Comparison of ENCODE assay signal across 8 cellular contexts in the genomic region with DNA sequence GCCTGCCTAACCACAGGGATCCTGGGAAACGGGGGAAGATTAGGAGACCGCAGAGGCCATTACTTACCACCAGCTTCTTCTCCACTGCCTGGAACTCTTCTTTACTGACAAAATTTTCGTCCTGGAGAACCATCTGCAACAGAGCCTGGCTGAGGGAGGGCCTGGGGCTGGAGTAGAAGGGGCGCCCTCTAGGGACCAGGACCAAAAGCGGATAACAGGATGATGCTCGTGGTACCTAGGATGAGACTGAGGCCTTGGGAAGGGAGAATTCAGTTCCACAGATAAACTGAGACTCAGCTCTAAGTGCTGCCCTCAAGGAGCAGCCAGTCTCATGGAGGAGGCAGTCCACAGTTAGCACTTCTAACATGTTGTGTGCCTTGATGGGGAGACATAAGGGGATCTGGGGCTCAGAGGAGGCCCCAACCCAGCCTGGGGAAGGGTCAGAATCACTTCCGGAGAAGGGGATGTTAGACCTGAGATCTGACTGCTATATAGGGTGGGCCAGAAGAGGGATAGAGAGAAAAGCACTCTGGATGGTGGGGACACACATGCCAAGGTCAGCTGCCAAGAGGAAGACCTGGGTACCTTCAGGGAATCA. TPM values are rescaled to one million over a fixed set of nuclear protein-coding genes. Genes with fewer than 3 reads are reported as not detected.
A peak's percentile ranks its signal among the peaks of the same experiment; 100 is the strongest.
DNase-seq lines count a peak whose midpoint lies in the region; ATAC-seq, FAIRE-seq and TF ChIP-seq lines count a peak whose summit lies in the region.

No MANE protein-coding gene starts in this region.

- WGBS in A549 (ENCODE audit: missing lambda C conversion rate) = 55% methylated on average over 7 of the region's 7 CpGs

- H3K27me3 ChIP-seq in GM06990 (replicated peaks; ENCODE audit: control insufficient read depth, insufficient read depth, low read length) (no peaks in the 10 kb centered on the region), RWPE2 (ENCODE audit: insufficient read depth, poor library complexity, severe bottlenecking) (no peaks in the 10 kb centered on the region), skeletal muscle tissue (ENCODE audit: control insufficient read depth in 3 of 3, insufficient read depth in 3 of 3, low read length in 3 of 3) (no peaks in the 10 kb centered on the region)

- TF ChIP-seq EP300 in A549 (IDR thresholded peaks at IDR 0.05) = no peak

- CTCF ChIA-PET in A549 (lab: Yijun Ruan, JAX) = interaction anchor here (0.9 to 6.1 kb wide), 7 partner anchors 9 to 114 kb away, joined by 3 to 48 read pairs (median 5); a partner anchor contains a TSS

- in situ Hi-C loops in G401 (cut with HindIII; ENCODE audit: low sequenced_read_pairs) = no loop called here

- peak; percentile 63 to 72 for DNase-seq in A549 (ENCODE audit: low read depth in 1 of 2, low spot score in 1 of 2)
- DNase-seq in GM06990 (ENCODE audit: extremely low read depth, insufficient read length) = no peak
- no peak for DNase-seq in RWPE2 (ENCODE audit: low spot score)
- peak; percentile 49 to 61 for DNase-seq in erythroblast (lab: John Stamatoyannopoulos, UW)
- no peak for DNase-seq in GDM1 (lab: John Stamatoyannopoulos, UW)
- no peak for DNase-seq in G401 (ENCODE audit: low spot score)
- DNase-seq in AG08395 (ENCODE audit: low spot score) = no peak

- H3K9me3 ChIP-seq in A549 (no peaks in the 10 kb centered on the region), RWPE2 (ENCODE audit: severe bottlenecking) (no peaks in the 10 kb centered on the region), skeletal muscle tissue (ENCODE audit: control insufficient read depth in 3 of 3, low read length in 3 of 3) (no peaks in the 10 kb centered on the region)

- H3K4me3 ChIP-seq in A549 = no peak overlapping the region
- H3K4me3 ChIP-seq in GM06990 (replicated peaks; ENCODE audit: low read depth, low read length) = no peak overlapping the region; the same call in 1 of the 2 replicates
- no peak overlapping the region for H3K4me3 ChIP-seq in RWPE2 (ENCODE audit: severe bottlenecking)
- peak overlapping the region in 2 of 3 donors; percentile 84 to 97 for H3K4me3 ChIP-seq in skeletal muscle tissue (ENCODE audit: low read length in 3 of 3)

- peak overlapping the region in 1 of 3 donors; percentile 79 for H3K9ac ChIP-seq in skeletal muscle tissue (ENCODE audit: low read depth in 1 of 3, low read length in 3 of 3)

- no peak for FAIRE-seq in A549 (lab: Jason Lieb, UNC)

- H3K36me3 ChIP-seq in GM06990 (ENCODE audit: control insufficient read depth, insufficient read depth, low read length) = peaks cover 1% of the 10 kb centered on the region; the same call in 1 of the 2 replicates
- H3K36me3 ChIP-seq in RWPE2 (ENCODE audit: low read depth) = no peaks in the 10 kb centered on the region
- peaks cover 4 to 8% (median 7%) of the 10 kb centered on the region in 3 donors for H3K36me3 ChIP-seq in skeletal muscle tissue (ENCODE audit: control insufficient read depth in 3 of 3, insufficient read depth in 3 of 3, low read length in 3 of 3)

- no peak for TF ChIP-seq POLR2A in A549 (IDR thresholded peaks at IDR 0.05; ENCODE audit: low read length)
- TF ChIP-seq POLR2A in erythroblast (IDR thresholded peaks at IDR 0.05; ENCODE audit: low read length) = no peak

- TF ChIP-seq RAD21 in A549 (conservative IDR thresholded peaks at IDR 0.05 in 1 of 2, IDR thresholded peaks at IDR 0.05 in 1 of 2) = peak in 1 of 2 experiments; percentile 52; a peak in 2 of 5 replicates

- H3K27ac ChIP-seq in A549 (peak overlapping the region in 1 of 2 experiments; percentile 91; a peak in 1 of 6 replicates), RWPE2 (ENCODE audit: poor library complexity, severe bottlenecking) (peak overlapping the region; percentile 76), skeletal muscle tissue (ENCODE audit: low read depth, low read length) (peak overlapping the region; percentile 90)

- peak; percentile 38 to 53; a peak in 3 of 6 replicates for ATAC-seq in A549
- no peak for ATAC-seq in RWPE2 (ENCODE audit: low read depth)

- peaks cover 18% of the 10 kb centered on the region for H3K4me1 ChIP-seq in A549
- peaks cover 10% of the 10 kb centered on the region for H3K4me1 ChIP-seq in RWPE2 (ENCODE audit: insufficient read depth, poor library complexity, severe bottlenecking)
- H3K4me1 ChIP-seq in skeletal muscle tissue (ENCODE audit: control insufficient read depth in 3 of 3, insufficient read depth in 3 of 3, low read length in 3 of 3) = peaks cover 14 to 30% (median 25%) of the 10 kb centered on the region in 3 donors

- POLR2A ChIA-PET in A549 (lab: Yijun Ruan, JAX) = interaction anchor here (0.9 kb wide), 1 partner anchor 10 kb away, joined by 3 read pairs; no protein-coding TSS in a partner anchor

- TF ChIP-seq CTCF in A549 (IDR thresholded peaks at IDR 0.05) = peak; percentile 58
- TF ChIP-seq CTCF in GM06990 (IDR thresholded peaks at IDR 0.05; ENCODE audit: insufficient read depth, low read length, poor library complexity, severe bottlenecking) = peak; percentile 65
- peak; percentile 62 for TF ChIP-seq CTCF in RWPE2 (IDR thresholded peaks at IDR 0.05; ENCODE audit: poor library complexity, severe bottlenecking)

- H3K4me2 ChIP-seq in A549 = peak overlapping the region; percentile 71

TF ChIP-seq in A549, 52 proteins besides CTCF, POLR2A, EP300 and RAD21:
- no peak for TF ChIP-seq ZNF302 (CRISPR knock-in tag; IDR thresholded peaks at IDR 0.05)
- TF ChIP-seq CHD4 (IDR thresholded peaks at IDR 0.05; ENCODE audit: borderline replicate concordance) = no peak
- TF ChIP-seq MAFK (IDR thresholded peaks at IDR 0.05; ENCODE audit: partially characterized antibody) = no peak
- no peak for TF ChIP-seq PHF8 (IDR thresholded peaks at IDR 0.05; ENCODE audit: borderline replicate concordance, low read depth)
- TF ChIP-seq CBX2 (IDR thresholded peaks at IDR 0.05; ENCODE audit: borderline replicate concordance, low read depth) = no peak
- TF ChIP-seq, protein P1, sequence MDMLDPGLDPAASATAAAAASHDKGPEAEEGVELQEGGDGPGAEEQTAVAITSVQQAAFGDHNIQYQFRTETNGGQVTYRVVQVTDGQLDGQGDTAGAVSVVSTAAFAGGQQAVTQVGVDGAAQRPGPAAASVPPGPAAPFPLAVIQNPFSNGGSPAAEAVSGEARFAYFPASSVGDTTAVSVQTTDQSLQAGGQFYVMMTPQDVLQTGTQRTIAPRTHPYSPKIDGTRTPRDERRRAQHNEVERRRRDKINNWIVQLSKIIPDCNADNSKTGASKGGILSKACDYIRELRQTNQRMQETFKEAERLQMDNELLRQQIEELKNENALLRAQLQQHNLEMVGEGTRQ (IDR thresholded peaks at IDR 0.05) = no peak
- TF ChIP-seq HOXB13 (CRISPR knock-in tag; IDR thresholded peaks at IDR 0.05; ENCODE audit: low read depth) = no peak
- no peak for TF ChIP-seq HOXB5 (CRISPR knock-in tag; IDR thresholded peaks at IDR 0.05)
- TF ChIP-seq CEBPB (IDR thresholded peaks at IDR 0.05) = no peak
- TF ChIP-seq EHF (CRISPR knock-in tag; IDR thresholded peaks at IDR 0.05) = no peak
- TF ChIP-seq MYC (IDR thresholded peaks at IDR 0.05; ENCODE audit: borderline replicate concordance, low read length) = no peak
- no peak for TF ChIP-seq KDM5A (IDR thresholded peaks at IDR 0.05)
- no peak for TF ChIP-seq FOSL2 (IDR thresholded peaks at IDR 0.05)
- no peak for TF ChIP-seq FOSL2 (CRISPR knock-in tag; IDR thresholded peaks at IDR 0.05)
- no peak for TF ChIP-seq RCOR1 (IDR thresholded peaks at IDR 0.05; ENCODE audit: low read depth, low read length)
TF ChIP-seq in A549: peak in this region for 0.

RNA-seq across cellular contexts. Expression of a gene that starts 1.2 kb away (rescaled TPM):
- 4.5 and 5.7 TPM in 2 replicates for polyA plus RNA-seq in A549 (2011; rRNA removed)
- polyA plus RNA-seq in A549 (2012; cell fraction: cytosol; rRNA removed) = 3.3 and 4.6 TPM in 2 replicates
- 1.7 and 1.8 TPM in 2 replicates for polyA plus RNA-seq in A549 (2012; cell fraction: nucleus; rRNA removed)
- polyA plus RNA-seq in A549 (2017; fragmentation: RNase III; extraction: RNeasy Plus Mini Kit Qiagen cat#74134 plus additional on column Dnase treatment) = 6.9 to 7.5 TPM (median 7.0 TPM) in 3 replicates
- polyA minus RNA-seq in A549 (2011; rRNA and poly(A)+ RNA removed) = 3.0 and 5.2 TPM in 2 replicates
- 12.0 TPM for total RNA-seq in skeletal muscle tissue
- total RNA-seq in G401 (2014; rRNA removed; shearing (Covaris generic)) = 10.6 and 24.7 TPM in 2 replicates

RNA-seq across cellular contexts. Expression of a gene that starts 7.8 kb away (rescaled TPM):
- polyA plus RNA-seq in A549 (2011; rRNA removed) = 0.23 and 0.33 TPM in 2 replicates
- 0.22 and 0.38 TPM in 2 replicates for polyA plus RNA-seq in A549 (2012; cell fraction: cytosol; rRNA removed)
- polyA plus RNA-seq in A549 (2012; cell fraction: nucleus; rRNA removed) = 1.8 and 1.9 TPM in 2 replicates
- polyA plus RNA-seq in A549 (2017; fragmentation: RNase III; extraction: RNeasy Plus Mini Kit Qiagen cat#74134 plus additional on column Dnase treatment) = 0.47 to 0.67 TPM (median 0.48 TPM) in 3 replicates
- 0.41 and 0.54 TPM in 2 replicates for polyA minus RNA-seq in A549 (2011; rRNA and poly(A)+ RNA removed)
- 23.5 TPM for total RNA-seq in skeletal muscle tissue
- 0.55 and 0.78 TPM in 2 replicates for total RNA-seq in G401 (2014; rRNA removed; shearing (Covaris generic))

RNA-seq across cellular contexts. Expression of a gene that starts 12.9 kb away (rescaled TPM):
- polyA plus RNA-seq in A549 (2011; rRNA removed) (0.09 TPM in 1 of 2 replicates, not detected in the other), A549 (2017; fragmentation: RNase III; extraction: RNeasy Plus Mini Kit Qiagen cat#74134 plus additional on column Dnase treatment) (0.09 to 0.14 TPM in 2 of 3 replicates, not detected in the other)
- polyA plus RNA-seq in A549 (2012; cell fraction: cytosol; rRNA removed) = 0.05 TPM in 2 replicates
- polyA plus RNA-seq in A549 (2012; cell fraction: nucleus; rRNA removed) = 0.10 and 0.12 TPM in 2 replicates
- polyA minus RNA-seq in A549 (2011; rRNA and poly(A)+ RNA removed) = 0.15 and 0.17 TPM in 2 replicates
- 0.52 TPM for total RNA-seq in skeletal muscle tissue
- not detected in 2 replicates for total RNA-seq in G401 (2014; rRNA removed; shearing (Covaris generic))

RNA-seq across cellular contexts. Expression of a gene that starts 19.6 kb away (rescaled TPM):
- polyA plus RNA-seq in A549 (2011; rRNA removed) = 7.7 and 9.5 TPM in 2 replicates
- polyA plus RNA-seq in A549 (2012; cell fraction: cytosol; rRNA removed) = 3.4 and 5.1 TPM in 2 replicates
- polyA plus RNA-seq in A549 (2012; cell fraction: nucleus; rRNA removed) = 19.6 and 21.5 TPM in 2 replicates
- 4.0 to 5.1 TPM (median 4.3 TPM) in 3 replicates for polyA plus RNA-seq in A549 (2017; fragmentation: RNase III; extraction: RNeasy Plus Mini Kit Qiagen cat#74134 plus additional on column Dnase treatment)
- polyA minus RNA-seq in A549 (2011; rRNA and poly(A)+ RNA removed) = 17.8 and 19.6 TPM in 2 replicates
- not detected for total RNA-seq in skeletal muscle tissue
- not detected in 2 replicates for total RNA-seq in G401 (2014; rRNA removed; shearing (Covaris generic))

RNA-seq across cellular contexts. Expression of a gene that starts 36.7 kb away (rescaled TPM):
- polyA plus RNA-seq in A549 (2011; rRNA removed) = 5.3 TPM in 2 replicates
- polyA plus RNA-seq in A549 (2012; cell fraction: cytosol; rRNA removed) = 1.4 and 1.6 TPM in 2 replicates
- polyA plus RNA-seq in A549 (2012; cell fraction: nucleus; rRNA removed) = 0.49 and 0.76 TPM in 2 replicates
- 4.2 to 6.1 TPM (median 5.3 TPM) in 3 replicates for polyA plus RNA-seq in A549 (2017; fragmentation: RNase III; extraction: RNeasy Plus Mini Kit Qiagen cat#74134 plus additional on column Dnase treatment)
- 2.3 and 3.1 TPM in 2 replicates for polyA minus RNA-seq in A549 (2011; rRNA and poly(A)+ RNA removed)
- 16.2 TPM for total RNA-seq in skeletal muscle tissue
- 4.1 and 18.8 TPM in 2 replicates for total RNA-seq in G401 (2014; rRNA removed; shearing (Covaris generic))

Comparison
In these comparisons a context has a peak if more than half of its experiments do, and no peak if none do; other contexts are left out.
1. DNase-seq: peak in A549 (2 of 2) and erythroblast (2 of 2); none in GM06990 (single experiment), RWPE2 (single experiment), GDM1 (single experiment), G401 (single experiment) and AG08395 (single experiment).
2. H3K4me3 ChIP-seq: peak in skeletal muscle tissue (2 of 3); none in A549 (single experiment), GM06990 (single experiment) and RWPE2 (single experiment).
3. RNA of a gene that starts 7.8 kb away (total RNA-seq): 23.5 TPM in skeletal muscle tissue (single experiment); 0.55 to 0.78 TPM in G401; every median in the first group is over 10 times any median in the second.
4. Peak in every context shown above with its lines, with median percentiles within 50 percentile points of each other: CTCF ChIP-seq.